In the genomic region with DNA sequence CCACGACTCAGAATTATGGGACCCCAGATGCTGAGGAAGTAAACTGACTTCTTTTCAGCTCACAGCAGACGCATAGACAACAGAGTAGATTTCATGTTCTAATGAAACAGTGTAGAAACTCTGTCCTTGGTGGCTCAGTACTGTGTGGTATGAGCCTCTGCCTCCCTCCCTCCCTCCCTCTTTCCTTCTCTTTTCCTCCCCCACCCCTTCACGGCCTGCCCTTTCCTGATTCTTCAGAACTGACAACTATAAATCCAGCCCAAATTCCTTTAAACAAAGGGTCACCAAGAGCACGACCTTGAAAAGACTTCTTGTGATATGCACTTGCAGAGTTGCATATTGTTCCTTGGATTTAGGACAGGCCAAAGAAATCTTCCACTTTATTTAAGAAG, we compare ENCODE assay signal across 1 cellular context.
TF ChIP-seq lines count a peak whose summit lies in the region.

No MANE protein-coding gene starts in this region.

TF ChIP-seq in GM23338, 12 proteins besides CTCF, POLR2A, EP300 and RAD21 (continued from another document):
- TF ChIP-seq CREB1 (CRISPR knock-in tag; IDR thresholded peaks at IDR 0.05; ENCODE audit: low read depth): no peak
- no peak for TF ChIP-seq JUNB (IDR thresholded peaks at IDR 0.05; ENCODE audit: unreplicated experiment)
- TF ChIP-seq ZNF331 (CRISPR knock-in tag; IDR thresholded peaks at IDR 0.05; ENCODE audit: low read depth): no peak
- TF ChIP-seq POLR2AphosphoS5 (IDR thresholded peaks at IDR 0.05; ENCODE audit: low read depth): no peak
- TF ChIP-seq ZNF114 (CRISPR knock-in tag; IDR thresholded peaks at IDR 0.05): no peak
- TF ChIP-seq EZH2 (IDR thresholded peaks at IDR 0.05; ENCODE audit: low read depth, unreplicated experiment): no peak
- TF ChIP-seq, protein P1, sequence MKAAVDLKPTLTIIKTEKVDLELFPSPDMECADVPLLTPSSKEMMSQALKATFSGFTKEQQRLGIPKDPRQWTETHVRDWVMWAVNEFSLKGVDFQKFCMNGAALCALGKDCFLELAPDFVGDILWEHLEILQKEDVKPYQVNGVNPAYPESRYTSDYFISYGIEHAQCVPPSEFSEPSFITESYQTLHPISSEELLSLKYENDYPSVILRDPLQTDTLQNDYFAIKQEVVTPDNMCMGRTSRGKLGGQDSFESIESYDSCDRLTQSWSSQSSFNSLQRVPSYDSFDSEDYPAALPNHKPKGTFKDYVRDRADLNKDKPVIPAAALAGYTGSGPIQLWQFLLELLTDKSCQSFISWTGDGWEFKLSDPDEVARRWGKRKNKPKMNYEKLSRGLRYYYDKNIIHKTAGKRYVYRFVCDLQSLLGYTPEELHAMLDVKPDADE (IDR thresholded peaks at IDR 0.05): no peak
- no peak for TF ChIP-seq NANOG (IDR thresholded peaks at IDR 0.05; ENCODE audit: borderline replicate concordance)
- no peak for TF ChIP-seq EZH2phosphoT487 (IDR thresholded peaks at IDR 0.05; ENCODE audit: unreplicated experiment)
- TF ChIP-seq, protein P2, sequence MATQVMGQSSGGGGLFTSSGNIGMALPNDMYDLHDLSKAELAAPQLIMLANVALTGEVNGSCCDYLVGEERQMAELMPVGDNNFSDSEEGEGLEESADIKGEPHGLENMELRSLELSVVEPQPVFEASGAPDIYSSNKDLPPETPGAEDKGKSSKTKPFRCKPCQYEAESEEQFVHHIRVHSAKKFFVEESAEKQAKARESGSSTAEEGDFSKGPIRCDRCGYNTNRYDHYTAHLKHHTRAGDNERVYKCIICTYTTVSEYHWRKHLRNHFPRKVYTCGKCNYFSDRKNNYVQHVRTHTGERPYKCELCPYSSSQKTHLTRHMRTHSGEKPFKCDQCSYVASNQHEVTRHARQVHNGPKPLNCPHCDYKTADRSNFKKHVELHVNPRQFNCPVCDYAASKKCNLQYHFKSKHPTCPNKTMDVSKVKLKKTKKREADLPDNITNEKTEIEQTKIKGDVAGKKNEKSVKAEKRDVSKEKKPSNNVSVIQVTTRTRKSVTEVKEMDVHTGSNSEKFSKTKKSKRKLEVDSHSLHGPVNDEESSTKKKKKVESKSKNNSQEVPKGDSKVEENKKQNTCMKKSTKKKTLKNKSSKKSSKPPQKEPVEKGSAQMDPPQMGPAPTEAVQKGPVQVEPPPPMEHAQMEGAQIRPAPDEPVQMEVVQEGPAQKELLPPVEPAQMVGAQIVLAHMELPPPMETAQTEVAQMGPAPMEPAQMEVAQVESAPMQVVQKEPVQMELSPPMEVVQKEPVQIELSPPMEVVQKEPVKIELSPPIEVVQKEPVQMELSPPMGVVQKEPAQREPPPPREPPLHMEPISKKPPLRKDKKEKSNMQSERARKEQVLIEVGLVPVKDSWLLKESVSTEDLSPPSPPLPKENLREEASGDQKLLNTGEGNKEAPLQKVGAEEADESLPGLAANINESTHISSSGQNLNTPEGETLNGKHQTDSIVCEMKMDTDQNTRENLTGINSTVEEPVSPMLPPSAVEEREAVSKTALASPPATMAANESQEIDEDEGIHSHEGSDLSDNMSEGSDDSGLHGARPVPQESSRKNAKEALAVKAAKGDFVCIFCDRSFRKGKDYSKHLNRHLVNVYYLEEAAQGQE (IDR thresholded peaks at IDR 0.05; ENCODE audit: unreplicated experiment): no peak
- no peak for TF ChIP-seq STAT1 (IDR thresholded peaks at IDR 0.05; ENCODE audit: unreplicated experiment)
